8 cellular contexts compared by ENCODE assay signal in the genomic region with DNA sequence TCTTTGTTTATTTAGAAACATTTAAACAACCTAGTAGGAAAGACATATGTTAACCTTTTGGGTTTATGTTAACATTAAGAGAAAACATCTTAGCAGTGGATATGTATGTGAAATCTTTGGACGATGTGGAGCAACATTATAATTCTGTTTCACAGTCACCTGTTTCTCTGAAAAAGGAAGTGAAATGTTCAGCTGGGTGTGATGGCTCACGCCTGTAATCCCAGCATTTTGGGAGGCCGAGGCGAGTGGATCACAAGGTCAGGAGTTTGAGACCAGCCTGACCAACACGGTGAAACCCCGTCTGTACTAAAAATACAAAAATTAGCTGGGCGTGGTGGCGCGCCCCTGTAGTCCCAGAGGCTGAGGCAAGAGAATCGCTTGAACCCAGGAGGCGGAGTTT. TPM values are rescaled to one million over a fixed set of nuclear protein-coding genes. Genes with fewer than 3 reads are reported as not detected.
A peak's percentile ranks its signal among the peaks of the same experiment; 100 is the strongest.
DNase-seq lines count a peak whose midpoint lies in the region; ATAC-seq and TF ChIP-seq lines count a peak whose summit lies in the region.
"Not testable (repeated sequence)": the region's sequence is repeated elsewhere in the genome, so short reads cannot be mapped to it uniquely, and the experiment has no call there.

No MANE protein-coding gene starts in this region.

- intact Hi-C loops in Panc1 (cut with micrococcal nuclease; ENCODE audit: unreplicated experiment); right cardiac atrium (cut with DNase I): not testable (repeated sequence)

- peaks cover 29% of the 10 kb centered on the region for H3K36me3 Mint-ChIP-seq in CD4-positive, CD25-positive, alpha-beta regulatory T cell
- H3K36me3 Mint-ChIP-seq in activated T-cell treated with anti-CD3 and anti-CD28 coated beads, Interleukin-2, amount 50 U/mL, for 24 hours (ENCODE audit: low read depth) = peaks cover 54% of the 10 kb centered on the region
- H3K36me3 Mint-ChIP-seq in natural killer cell treated with Interleukin-12 subunit alpha and Interleukin-12 subunit beta and Interleukin-15 and Interleukin-18, amount 100 ng/mL, for 72 hours = peaks cover 17% of the 10 kb centered on the region

- POLR2A ChIA-PET in Panc1 (lab: Charles Lee) = not testable (repeated sequence)

- in situ Hi-C loops in Panc1 (cut with HindIII; ENCODE audit: low pct_unique_long_range_greater_than_20kb, low sequenced_read_pairs) = not testable (repeated sequence)

- TF ChIP-seq CTCF in Panc1 (IDR thresholded peaks at IDR 0.05); coronary artery (IDR thresholded peaks at IDR 0.05): not testable (repeated sequence)

- H3K4me1 Mint-ChIP-seq in CD4-positive, CD25-positive, alpha-beta regulatory T cell = peaks cover 10 to 53% (median 34%) of the 10 kb centered on the region in 4 donors
- peaks cover 48% of the 10 kb centered on the region for H3K4me1 Mint-ChIP-seq in activated T-cell treated with anti-CD3 and anti-CD28 coated beads, Interleukin-2, amount 50 U/mL, for 24 hours (ENCODE audit: low read depth)
- peaks cover 26 to 29% of the 10 kb centered on the region in 2 donors for H3K4me1 Mint-ChIP-seq in natural killer cell treated with Interleukin-12 subunit alpha and Interleukin-12 subunit beta and Interleukin-15 and Interleukin-18, amount 100 ng/mL, for 72 hours (ENCODE audit: low read depth in 2 of 2)

- not testable (repeated sequence) for H3K9me3 ChIP-seq in CD4-positive, CD25-positive, alpha-beta regulatory T cell (ENCODE audit: control insufficient read depth in 2 of 2, low read length in 2 of 2); HUES6 (ENCODE audit: control insufficient read depth, insufficient read depth, low read depth, low read length); Panc1 (ENCODE audit: control insufficient read depth, insufficient read depth, low read depth, low read length); right cardiac atrium (ENCODE audit: control insufficient read depth, low read length); subcutaneous abdominal adipose tissue (ENCODE audit: control insufficient read depth in 5 of 5, low read length in 5 of 5)

- peak overlapping the region; percentile 83 for H3K4me3 ChIP-seq in CD4-positive, CD25-positive, alpha-beta regulatory T cell (ENCODE audit: low read depth, low read length)
- H3K4me3 ChIP-seq in HUES6 (ENCODE audit: low read depth, low read length) = peak overlapping the region; percentile 74
- H3K4me3 ChIP-seq in Panc1 (ENCODE audit: low read depth in 2 of 2, low read length in 2 of 2) = peak overlapping the region; percentile 87 to 92
- H3K4me3 ChIP-seq in coronary artery = peak overlapping the region; percentile 88
- H3K4me3 ChIP-seq in right cardiac atrium (ENCODE audit: low read length) = peak overlapping the region; percentile 95
- H3K4me3 ChIP-seq in subcutaneous abdominal adipose tissue (ENCODE audit: low read depth in 1 of 5, low read length in 5 of 5) = peak overlapping the region in 2 of 5 donors; percentile 83 to 84

- H3K4me1 ChIP-seq in CD4-positive, CD25-positive, alpha-beta regulatory T cell (ENCODE audit: control insufficient read depth, insufficient read depth, low read length, poor library complexity, severe bottlenecking) = peaks cover 12% of the 10 kb centered on the region
- H3K4me1 ChIP-seq in HUES6 (ENCODE audit: control insufficient read depth, insufficient read depth, low read length) (peaks cover 27% of the 10 kb centered on the region), subcutaneous abdominal adipose tissue (ENCODE audit: control insufficient read depth in 5 of 5, insufficient read depth in 5 of 5, low read length in 5 of 5) (peaks cover 3 to 40% (median 31%) of the 10 kb centered on the region in 5 donors)
- not testable (repeated sequence) for H3K4me1 ChIP-seq in Panc1 (ENCODE audit: control insufficient read depth, insufficient read depth, low read length); right cardiac atrium (ENCODE audit: control insufficient read depth, insufficient read depth, low read length)

- CTCF ChIA-PET in Panc1 (lab: Charles Lee) = not testable (repeated sequence)

- H3K9ac ChIP-seq in HUES6 (ENCODE audit: low read length) (peak overlapping the region; percentile 43), subcutaneous abdominal adipose tissue (ENCODE audit: low read length in 5 of 5) (peak overlapping the region in 4 of 5 donors; percentile 39 to 99 (median 75))

- DNase-seq in CD4-positive, CD25-positive, alpha-beta regulatory T cell; Panc1 (ENCODE audit: low read depth, low spot score); activated T-cell treated with anti-CD3 and anti-CD28 coated beads, Interleukin-2, amount 50 U/mL, for 24 hours; coronary artery (ENCODE audit: low spot score); right cardiac atrium; natural killer cell treated with Interleukin-12 subunit alpha and Interleukin-12 subunit beta and Interleukin-15 and Interleukin-18, amount 100 ng/mL, for 72 hours (ENCODE audit: low spot score): not testable (repeated sequence)

- BruUV-seq in Panc1 (replicated peaks; lab: Mats Ljungman, UMichigan) = not testable (repeated sequence)

- not testable (repeated sequence) for H3K27me3 ChIP-seq in CD4-positive, CD25-positive, alpha-beta regulatory T cell (ENCODE audit: control insufficient read depth, insufficient read depth, low read length); HUES6 (ENCODE audit: control insufficient read depth, insufficient read depth, low read length); Panc1 (ENCODE audit: control insufficient read depth, insufficient read depth, low read length); right cardiac atrium (ENCODE audit: control insufficient read depth, insufficient read depth); subcutaneous abdominal adipose tissue (ENCODE audit: control insufficient read depth in 5 of 5, insufficient read depth in 4 of 5, low read length in 5 of 5)

- peak overlapping the region; percentile 91 for H3K27ac ChIP-seq in CD4-positive, CD25-positive, alpha-beta regulatory T cell (ENCODE audit: insufficient read depth, low read length, poor library complexity, severe bottlenecking)
- not testable (repeated sequence) for H3K27ac ChIP-seq in HUES6 (ENCODE audit: low read depth, low read length); right cardiac atrium (ENCODE audit: low read length)
- H3K27ac ChIP-seq in Panc1 (ENCODE audit: low read length) (peak overlapping the region; percentile 97), coronary artery (peak overlapping the region in 1 of 2 donors; percentile 94), subcutaneous abdominal adipose tissue (ENCODE audit: low read depth, low read length) (peak overlapping the region; percentile 94)

- not testable (repeated sequence) for H3K9me3 Mint-ChIP-seq in CD4-positive, CD25-positive, alpha-beta regulatory T cell; activated T-cell treated with anti-CD3 and anti-CD28 coated beads, Interleukin-2, amount 50 U/mL, for 24 hours; natural killer cell treated with Interleukin-12 subunit alpha and Interleukin-12 subunit beta and Interleukin-15 and Interleukin-18, amount 100 ng/mL, for 72 hours

- H3K4me3 Mint-ChIP-seq in CD4-positive, CD25-positive, alpha-beta regulatory T cell = peak overlapping the region; percentile 87 to 97 (median 94)
- H3K4me3 Mint-ChIP-seq in activated T-cell treated with anti-CD3 and anti-CD28 coated beads, Interleukin-2, amount 50 U/mL, for 24 hours = peak overlapping the region; percentile 89
- peak overlapping the region; percentile 98 for H3K4me3 Mint-ChIP-seq in natural killer cell treated with Interleukin-12 subunit alpha and Interleukin-12 subunit beta and Interleukin-15 and Interleukin-18, amount 100 ng/mL, for 72 hours

- H3K27me3 Mint-ChIP-seq in CD4-positive, CD25-positive, alpha-beta regulatory T cell; natural killer cell treated with Interleukin-12 subunit alpha and Interleukin-12 subunit beta and Interleukin-15 and Interleukin-18, amount 100 ng/mL, for 72 hours: not testable (repeated sequence)
- H3K27me3 Mint-ChIP-seq in activated T-cell treated with anti-CD3 and anti-CD28 coated beads, Interleukin-2, amount 50 U/mL, for 24 hours = peaks cover 13% of the 10 kb centered on the region

- ATAC-seq in CD4-positive, CD25-positive, alpha-beta regulatory T cell (ENCODE audit: low read depth in 2 of 2); Panc1; right cardiac atrium; natural killer cell treated with Interleukin-12 subunit alpha and Interleukin-12 subunit beta and Interleukin-15 and Interleukin-18, amount 100 ng/mL, for 72 hours: not testable (repeated sequence)

- H3K27ac Mint-ChIP-seq in CD4-positive, CD25-positive, alpha-beta regulatory T cell = peak overlapping the region in 2 of 3 donors; percentile 80 to 96
- peak overlapping the region; percentile 95 for H3K27ac Mint-ChIP-seq in activated T-cell treated with anti-CD3 and anti-CD28 coated beads, Interleukin-2, amount 50 U/mL, for 24 hours
- H3K27ac Mint-ChIP-seq in natural killer cell treated with Interleukin-12 subunit alpha and Interleukin-12 subunit beta and Interleukin-15 and Interleukin-18, amount 100 ng/mL, for 72 hours = peak overlapping the region in 1 of 2 donors; percentile 96

- not testable (repeated sequence) for H3K36me3 ChIP-seq in CD4-positive, CD25-positive, alpha-beta regulatory T cell (ENCODE audit: control insufficient read depth, insufficient read depth, low read length); Panc1 (ENCODE audit: control insufficient read depth, insufficient read depth, low read length); subcutaneous abdominal adipose tissue (ENCODE audit: control insufficient read depth in 5 of 5, insufficient read depth in 5 of 5, low read length in 5 of 5)
- H3K36me3 ChIP-seq in HUES6 (ENCODE audit: control insufficient read depth, insufficient read depth, low read length) = peaks cover 23% of the 10 kb centered on the region

- whole genome bisulfite sequencing in right cardiac atrium = 87% methylated on average over 11 of the region's 11 CpGs

RNA-seq across cellular contexts. Expression of a gene that starts 1.5 kb away (rescaled TPM):
- total RNA-seq in CD4-positive, CD25-positive, alpha-beta regulatory T cell = 17.5 TPM
- polyA plus RNA-seq in CD4-positive, CD25-positive, alpha-beta regulatory T cell = 10 to 100 TPM; 18.7 to 23.1 (median 22.1) TPM
- total RNA-seq in Panc1 (2021; ENCODE audit: unreplicated experiment) (106 TPM), right cardiac atrium (100 to 1,000 TPM; 102 to 147 (median 112) TPM)
- polyA plus RNA-seq in Panc1 (2012; ENCODE audit: insufficient read length) = 71.8 TPM
- polyA plus RNA-seq in right cardiac atrium = 69.1 TPM
- 10 to 100 TPM; 40.6 to 52.4 TPM for total RNA-seq in natural killer cell treated with Interleukin-12 subunit alpha and Interleukin-12 subunit beta and Interleukin-15 and Interleukin-18, amount 100 ng/mL, for 72 hours
